8 cellular contexts compared by ENCODE assay signal in the genomic region with DNA sequence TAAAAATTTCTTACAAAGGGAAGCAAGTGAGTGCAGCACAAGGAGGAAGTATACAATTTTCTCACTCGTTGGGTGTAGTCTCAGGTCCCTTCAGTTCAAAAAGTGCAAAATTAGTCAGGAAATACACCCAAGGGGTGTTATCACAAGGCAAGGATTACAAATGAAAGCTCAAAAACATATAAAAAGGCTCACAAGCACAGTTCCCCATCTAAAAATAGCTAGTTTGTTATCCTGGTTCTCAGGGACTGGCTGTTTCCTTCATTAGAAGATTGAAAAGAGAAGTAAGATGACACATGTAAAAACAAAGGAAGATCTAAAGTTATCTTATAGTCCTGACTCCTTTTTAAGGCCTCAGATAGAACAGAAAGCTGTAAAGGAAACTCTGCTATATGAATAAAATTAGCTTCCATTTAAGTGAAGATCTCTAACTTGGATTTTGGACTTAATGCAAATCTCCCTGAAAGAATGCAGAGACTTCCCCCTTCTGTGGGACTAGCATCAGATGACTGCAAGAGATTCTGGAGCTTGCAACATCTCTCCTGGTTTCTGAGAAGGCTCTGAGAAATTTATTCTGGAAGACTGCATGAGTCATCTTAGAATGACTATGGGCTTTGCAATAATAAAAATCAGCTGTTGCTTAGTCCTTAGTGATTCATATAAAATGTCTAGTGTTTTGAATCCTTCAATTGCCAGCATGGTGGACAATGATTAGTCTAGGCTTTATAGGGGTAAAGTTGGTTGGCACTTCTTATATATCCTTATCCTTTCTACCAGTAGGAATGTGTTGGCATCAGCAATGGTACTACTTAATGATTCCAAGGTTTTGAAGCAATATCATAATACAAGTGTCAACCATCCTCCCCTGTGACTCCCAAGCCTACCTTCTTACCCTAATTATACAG. TPM values are rescaled to one million over a fixed set of nuclear protein-coding genes. Genes with fewer than 3 reads are reported as not detected.
DNase-seq lines count a peak whose midpoint lies in the region; ATAC-seq lines count a peak whose summit lies in the region.

No MANE protein-coding gene starts in this region.

- POLR2A ChIA-PET in naive thymus-derived CD8-positive, alpha-beta T cell (lab: Charles Lee), result no interaction called here

- no peak overlapping the region for H3K4me3 ChIP-seq in rectal smooth muscle tissue (ENCODE audit: low read length)

- H3K9me3 Mint-ChIP-seq in naive thymus-derived CD8-positive, alpha-beta T cell, result no peaks in the 10 kb centered on the region

- peaks cover 0 to 2% (median 0%) of the 10 kb centered on the region in 3 donors for H3K36me3 Mint-ChIP-seq in naive thymus-derived CD8-positive, alpha-beta T cell

- H3K27me3 Mint-ChIP-seq in naive thymus-derived CD8-positive, alpha-beta T cell, result no peaks in the 10 kb centered on the region

- no peak for ATAC-seq in naive thymus-derived CD8-positive, alpha-beta T cell

- peak overlapping the region in 3 of 10 donors; percentile 24 to 56 (median 47) for H3K27ac Mint-ChIP-seq in naive thymus-derived CD8-positive, alpha-beta T cell

- peaks cover 3 to 28% (median 6%) of the 10 kb centered on the region in 4 donors for H3K4me1 Mint-ChIP-seq in naive thymus-derived CD8-positive, alpha-beta T cell

- H3K27ac ChIP-seq in rectal smooth muscle tissue (ENCODE audit: low read depth, low read length), result peak overlapping the region; percentile 75

- no peak overlapping the region for H3K9ac ChIP-seq in rectal smooth muscle tissue (ENCODE audit: low read length)

- H3K4me1 ChIP-seq in rectal smooth muscle tissue (ENCODE audit: control insufficient read depth, insufficient read depth, low read length), result peaks cover 20% of the 10 kb centered on the region

- no peaks in the 10 kb centered on the region for H3K36me3 ChIP-seq in rectal smooth muscle tissue (ENCODE audit: control insufficient read depth, insufficient read depth, low read length)

- H3K4me3 Mint-ChIP-seq in naive thymus-derived CD8-positive, alpha-beta T cell, result peak overlapping the region in 1 of 10 donors; percentile 3

- H3K27me3 ChIP-seq in rectal smooth muscle tissue (ENCODE audit: control insufficient read depth, insufficient read depth, low read length), result no peaks in the 10 kb centered on the region

- DNase-seq in GDM1 (lab: John Stamatoyannopoulos, UW) (peak; percentile 63), SKM-1 (lab: John Stamatoyannopoulos, UW; ENCODE audit: unreplicated experiment) (peak; percentile 66), foreskin melanocyte (peak; percentile 95), NCI-H1436 treated with DMSO at 0.1 percent for 48 hours (lab: John Stamatoyannopoulos, UW) (no peak), NCI-H510A treated with DMSO at 0.1 percent for 48 hours (lab: John Stamatoyannopoulos, UW) (no peak), NCI-H128 (lab: John Stamatoyannopoulos, UW; ENCODE audit: unreplicated experiment) (no peak)
- no peak for DNase-seq in naive thymus-derived CD8-positive, alpha-beta T cell

RNA-seq across cellular contexts. Expression of gene DAB2, which starts 25.4 kb away (rescaled TPM):
- total RNA-seq in naive thymus-derived CD8-positive, alpha-beta T cell, result 1 to 10 TPM; 2.2 to 2.6 TPM
- under 1 TPM in 2 of 3 donors, not detected in 1; 0.07 to 0.26 TPM for polyA plus RNA-seq in naive thymus-derived CD8-positive, alpha-beta T cell

RNA-seq across cellular contexts. Expression of gene C9, which starts 35.1 kb away (rescaled TPM):
- not detected for total RNA-seq in naive thymus-derived CD8-positive, alpha-beta T cell
- not detected for polyA plus RNA-seq in naive thymus-derived CD8-positive, alpha-beta T cell

Comparison
In these comparisons a context has a peak if more than half of its experiments do, and no peak if none do; other contexts are left out.
1. DNase-seq: peak in GDM1 (single experiment), SKM-1 (single experiment) and foreskin melanocyte (single experiment); none in naive thymus-derived CD8-positive, alpha-beta T cell (0 of 10), NCI-H1436 treated with DMSO at 0.1 percent for 48 hours (single experiment), NCI-H510A treated with DMSO at 0.1 percent for 48 hours (single experiment) and NCI-H128 (single experiment).